Comparison of ENCODE assay signal across 1 cellular context in the genomic region with DNA sequence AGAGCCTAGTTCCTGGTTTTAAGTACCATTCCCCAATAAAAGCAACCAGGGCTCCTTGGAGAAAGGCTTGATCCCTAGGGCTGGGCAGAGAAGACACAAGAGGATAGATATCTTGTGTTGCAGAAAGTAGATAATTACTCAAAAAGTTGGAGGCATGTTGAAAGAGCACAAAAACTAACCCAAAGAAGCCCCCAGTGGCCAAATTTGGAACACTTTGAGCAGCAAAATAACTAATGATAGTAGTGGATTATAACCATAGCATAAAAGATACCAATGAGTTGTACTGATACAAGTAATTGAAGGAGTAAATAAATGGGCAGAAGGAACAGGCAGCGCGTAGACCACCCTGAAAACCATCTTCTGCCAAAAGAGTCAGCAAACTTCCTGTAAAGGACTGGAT.
TF ChIP-seq lines count a peak whose summit lies in the region.

No MANE protein-coding gene starts in this region.

TF ChIP-seq in HCT116, 20 proteins besides CTCF, POLR2A, EP300 and RAD21 (continued from another document):
- TF ChIP-seq, protein P1, sequence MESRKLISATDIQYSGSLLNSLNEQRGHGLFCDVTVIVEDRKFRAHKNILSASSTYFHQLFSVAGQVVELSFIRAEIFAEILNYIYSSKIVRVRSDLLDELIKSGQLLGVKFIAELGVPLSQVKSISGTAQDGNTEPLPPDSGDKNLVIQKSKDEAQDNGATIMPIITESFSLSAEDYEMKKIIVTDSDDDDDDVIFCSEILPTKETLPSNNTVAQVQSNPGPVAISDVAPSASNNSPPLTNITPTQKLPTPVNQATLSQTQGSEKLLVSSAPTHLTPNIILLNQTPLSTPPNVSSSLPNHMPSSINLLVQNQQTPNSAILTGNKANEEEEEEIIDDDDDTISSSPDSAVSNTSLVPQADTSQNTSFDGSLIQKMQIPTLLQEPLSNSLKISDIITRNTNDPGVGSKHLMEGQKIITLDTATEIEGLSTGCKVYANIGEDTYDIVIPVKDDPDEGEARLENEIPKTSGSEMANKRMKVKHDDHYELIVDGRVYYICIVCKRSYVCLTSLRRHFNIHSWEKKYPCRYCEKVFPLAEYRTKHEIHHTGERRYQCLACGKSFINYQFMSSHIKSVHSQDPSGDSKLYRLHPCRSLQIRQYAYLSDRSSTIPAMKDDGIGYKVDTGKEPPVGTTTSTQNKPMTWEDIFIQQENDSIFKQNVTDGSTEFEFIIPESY (IDR thresholded peaks at IDR 0.05; ENCODE audit: extremely low read depth, insufficient replicate concordance, low read length) = no peak
- TF ChIP-seq CBX3 (IDR thresholded peaks at IDR 0.05; ENCODE audit: low read depth) (no peak), SIN3A (IDR thresholded peaks at IDR 0.05; ENCODE audit: low read depth) (no peak), EGR1 (IDR thresholded peaks at IDR 0.05; ENCODE audit: low read depth) (no peak), TCF7L2 (IDR thresholded peaks at IDR 0.05; ENCODE audit: borderline replicate concordance, extremely low read depth, insufficient read depth, insufficient read length) (no peak), ZFX (IDR thresholded peaks at IDR 0.05) (no peak), SRF (IDR thresholded peaks at IDR 0.05; ENCODE audit: low read depth) (no peak), REST (IDR thresholded peaks at IDR 0.05; ENCODE audit: low read depth) (no peak), ELF1 (IDR thresholded peaks at IDR 0.05; ENCODE audit: borderline replicate concordance, low read depth) (no peak), MAX (IDR thresholded peaks at IDR 0.05) (no peak), POLR2AphosphoS5 (IDR thresholded peaks at IDR 0.05; ENCODE audit: low read depth, low read length) (no peak), EZH2 (IDR thresholded peaks at IDR 0.05) (no peak), YY1 (IDR thresholded peaks at IDR 0.05; ENCODE audit: extremely low read depth, insufficient replicate concordance, low read depth, low read length) (no peak), SP1 (IDR thresholded peaks at IDR 0.05; ENCODE audit: low read depth) (no peak), EZH2phosphoT487 (IDR thresholded peaks at IDR 0.05; ENCODE audit: borderline replicate concordance) (no peak), ATF3 (IDR thresholded peaks at IDR 0.05) (no peak)
